ENCODE assay signal across 10 cellular contexts in the genomic region with DNA sequence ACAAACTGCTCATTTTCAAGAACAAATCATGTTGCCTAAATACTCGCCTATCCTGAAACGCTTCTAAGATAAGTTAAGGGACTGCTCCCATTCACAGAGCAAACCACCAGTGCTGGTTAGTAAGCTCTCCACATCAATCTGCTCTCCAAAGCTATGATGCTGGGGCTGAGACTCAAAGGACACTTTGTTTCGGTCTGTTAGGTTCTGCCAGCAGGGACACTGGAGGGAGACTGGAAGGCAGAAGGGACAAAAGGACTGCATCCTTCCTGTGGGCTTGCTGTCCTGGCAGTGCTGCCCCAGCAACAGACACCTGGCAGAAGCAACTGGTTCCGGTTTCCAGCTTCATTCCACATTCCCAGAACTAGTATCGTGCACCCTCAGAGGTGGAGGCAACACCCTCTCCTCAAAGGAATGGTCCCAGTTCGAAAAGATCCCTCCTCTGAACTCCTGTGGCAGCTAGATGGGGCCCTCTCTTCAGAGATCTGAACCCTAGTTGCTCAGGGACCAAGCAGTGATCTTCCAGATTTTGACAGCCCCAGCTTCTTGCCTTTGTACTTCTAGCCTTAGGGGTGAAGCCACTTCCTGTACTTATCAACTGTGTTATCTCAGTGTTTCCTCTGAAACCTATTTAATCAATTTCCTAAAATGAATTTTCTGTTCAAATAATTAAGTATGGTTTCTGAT.
DNase-seq lines count a peak whose midpoint lies in the region; ATAC-seq and TF ChIP-seq lines count a peak whose summit lies in the region.
"Had no signal": no experiment of that assay in that cellular context is flagged by ENCODE, and none has a peak within 500 bp of the region (broad histone marks: within the 10 kb centered on the region; RNA-seq: fewer than 3 reads in every experiment).

No MANE protein-coding gene starts in this region.

- no peaks in the 10 kb centered on the region for H3K27me3 Mint-ChIP-seq in activated naive CD8-positive, alpha-beta T cell treated with anti-CD3 and anti-CD28 coated beads, Interleukin-2, amount 10 ng/mL, durations not matched to agents 7 days and 5 days

- WGBS in mesenchymal stem cell: 95% methylated on average over 6 of the region's 6 CpGs

- H4K20me1 ChIP-seq in BLaER1 (peaks cover 40% of the 10 kb centered on the region; the same call in 1 of the 2 replicates), Loucy (ENCODE audit: insufficient read depth, low read length, poor library complexity, severe bottlenecking) (no peaks in the 10 kb centered on the region)

- POLR2A ChIA-PET in activated naive CD8-positive, alpha-beta T cell treated with anti-CD3 and anti-CD28 coated beads, Interleukin-2, amount 10 ng/mL, durations not matched to agents 7 days and 5 days (lab: Charles Lee): interaction anchor here (0.8 to 1.9 kb wide), 6 partner anchors 50 to 140 kb away, joined by 3 to 16 read pairs (median 6); no protein-coding TSS in a partner anchor

- peak overlapping the region; percentile 49 for H3K4me2 ChIP-seq in BLaER1
- H3K4me2 ChIP-seq in Loucy (ENCODE audit: low read depth, low read length, poor library complexity, severe bottlenecking): peak overlapping the region; percentile 5
- H3K4me2 ChIP-seq in mesenchymal stem cell (ENCODE audit: low read length, poor library complexity, severe bottlenecking): no peak overlapping the region

- no peak overlapping the region for H3K4ac ChIP-seq in mesenchymal stem cell (ENCODE audit: low read depth in 1 of 2, low read length in 2 of 2)

- peak overlapping the region; percentile 49 for H3K27ac Mint-ChIP-seq in activated naive CD8-positive, alpha-beta T cell treated with anti-CD3 and anti-CD28 coated beads, Interleukin-2, amount 10 ng/mL, durations not matched to agents 7 days and 5 days

- no peak overlapping the region for H2BK15ac ChIP-seq in mesenchymal stem cell (ENCODE audit: low read depth, poor library complexity, severe bottlenecking)

- peak; percentile 49 for ATAC-seq in activated naive CD8-positive, alpha-beta T cell treated with anti-CD3 and anti-CD28 coated beads, Interleukin-2, amount 10 ng/mL, durations not matched to agents 7 days and 5 days (ENCODE audit: low read depth)
- no peak for ATAC-seq in HG03135 (IDR thresholded peaks at IDR 0.05; ENCODE audit: unreplicated experiment)

- no peak overlapping the region for H3K23ac ChIP-seq in mesenchymal stem cell (ENCODE audit: low read length in 2 of 2)

- peaks cover 42% of the 10 kb centered on the region for H3K4me1 ChIP-seq in BLaER1
- peaks cover 25% of the 10 kb centered on the region for H3K4me1 ChIP-seq in Loucy (ENCODE audit: insufficient read depth, low read length, poor library complexity, severe bottlenecking)
- H3K4me1 ChIP-seq in mesenchymal stem cell (ENCODE audit: control insufficient read depth, insufficient read depth, low read depth, low read length): no peaks in the 10 kb centered on the region

- DNase-seq in activated naive CD8-positive, alpha-beta T cell treated with anti-CD3 and anti-CD28 coated beads, Interleukin-2, amount 10 ng/mL, durations not matched to agents 7 days and 5 days: peak; percentile 42
- peak; percentile 53 for DNase-seq in inferior parietal cortex (ENCODE audit: extremely low spot score)
- DNase-seq in 8988T: no peak
- no peak for DNase-seq in mesenchymal stem cell
- DNase-seq in stimulated activated CD8-positive, alpha-beta memory T cell treated with anti-CD3 and anti-CD28 coated beads, Interleukin-4, amount 100 ng/mL, for 48 hours: no peak
- DNase-seq: NCI-H2171, SW 1271 had no signal

- no peak overlapping the region for H4K91ac ChIP-seq in mesenchymal stem cell (ENCODE audit: low read length)

- no peak overlapping the region for H2BK120ac ChIP-seq in mesenchymal stem cell (ENCODE audit: low read depth, low read length)

- H3K14ac ChIP-seq in mesenchymal stem cell (ENCODE audit: low read length in 2 of 2): no peak overlapping the region

- H2AK5ac ChIP-seq in mesenchymal stem cell (ENCODE audit: low read length, severe bottlenecking): no peak overlapping the region

- H3K79me2 ChIP-seq in Loucy (ENCODE audit: insufficient read depth, low read length): no peaks in the 10 kb centered on the region

- peaks cover 29% of the 10 kb centered on the region for H3K36me3 Mint-ChIP-seq in activated naive CD8-positive, alpha-beta T cell treated with anti-CD3 and anti-CD28 coated beads, Interleukin-2, amount 10 ng/mL, durations not matched to agents 7 days and 5 days

- H3K4me3 ChIP-seq in BLaER1: no peak overlapping the region
- no peak overlapping the region for H3K4me3 ChIP-seq in Loucy (ENCODE audit: low read length, poor library complexity, severe bottlenecking)
- H3K4me3 ChIP-seq in mesenchymal stem cell (ENCODE audit: insufficient read depth in 1 of 2, low read depth in 1 of 2, low read length in 2 of 2): no peak overlapping the region

- H3K9ac ChIP-seq in BLaER1 (0 out of 2 replicates have a peak overlapping the region, but pooled peaks have one; percentile 32), Loucy (ENCODE audit: low read depth, low read length, poor library complexity, severe bottlenecking) (no peak overlapping the region), mesenchymal stem cell (ENCODE audit: low read length) (no peak overlapping the region)

- peak; percentile 42 for TF ChIP-seq CTCF in Loucy (conservative IDR thresholded peaks at IDR 0.05; ENCODE audit: low read length)

- peaks cover 31% of the 10 kb centered on the region for H3K79me1 ChIP-seq in mesenchymal stem cell (replicated peaks; ENCODE audit: low read length, poor library complexity, severe bottlenecking)

- peak overlapping the region; percentile 28; the same call in 1 of the 2 replicates for H3K27ac ChIP-seq in BLaER1
- H3K27ac ChIP-seq in mesenchymal stem cell (ENCODE audit: low read length, poor library complexity, severe bottlenecking): no peak overlapping the region

- no peaks in the 10 kb centered on the region for H3F3A ChIP-seq in Loucy (ENCODE audit: low read depth)

- H3K4me3 Mint-ChIP-seq in activated naive CD8-positive, alpha-beta T cell treated with anti-CD3 and anti-CD28 coated beads, Interleukin-2, amount 10 ng/mL, durations not matched to agents 7 days and 5 days: peak overlapping the region; percentile 58

- peak overlapping the region in 1 of 2 experiments; percentile 19 for H2BK12ac ChIP-seq in mesenchymal stem cell (ENCODE audit: low read length in 2 of 2)

- H3K4me1 Mint-ChIP-seq in activated naive CD8-positive, alpha-beta T cell treated with anti-CD3 and anti-CD28 coated beads, Interleukin-2, amount 10 ng/mL, durations not matched to agents 7 days and 5 days: peaks cover 47% of the 10 kb centered on the region

- H2AFZ ChIP-seq in Loucy (ENCODE audit: low read length) (no peak overlapping the region), mesenchymal stem cell (ENCODE audit: low read depth, low read length) (no peak overlapping the region)

- H4K8ac ChIP-seq in mesenchymal stem cell (ENCODE audit: low read length): no peak overlapping the region

- H3K18ac ChIP-seq in mesenchymal stem cell (ENCODE audit: low read depth in 1 of 2, low read length in 2 of 2): no peak overlapping the region

- no peak overlapping the region for H2BK5ac ChIP-seq in mesenchymal stem cell (ENCODE audit: low read depth, low read length, poor library complexity, severe bottlenecking)

- peaks cover 71% of the 10 kb centered on the region for H3K36me3 ChIP-seq in BLaER1
- H3K36me3 ChIP-seq in Loucy (ENCODE audit: insufficient read depth, low read length): peaks cover 54% of the 10 kb centered on the region
- H3K36me3 ChIP-seq in mesenchymal stem cell (ENCODE audit: control insufficient read depth in 1 of 2, insufficient read depth in 2 of 2, low read depth in 1 of 2, low read length in 2 of 2): peaks cover 34 to 82% of the 10 kb centered on the region in 2 experiments

- H3K9me2 ChIP-seq in Loucy (replicated peaks; ENCODE audit: low read depth, low read length): no peaks in the 10 kb centered on the region

- H3K9me3 Mint-ChIP-seq in activated naive CD8-positive, alpha-beta T cell treated with anti-CD3 and anti-CD28 coated beads, Interleukin-2, amount 10 ng/mL, durations not matched to agents 7 days and 5 days: no peaks in the 10 kb centered on the region

- no peaks in the 10 kb centered on the region for H3K27me3 ChIP-seq in BLaER1
- H3K27me3 ChIP-seq in Loucy (ENCODE audit: insufficient read depth, low read length, poor library complexity, severe bottlenecking): no peaks in the 10 kb centered on the region
- no peaks in the 10 kb centered on the region for H3K27me3 ChIP-seq in mesenchymal stem cell (ENCODE audit: control insufficient read depth in 1 of 2, insufficient read depth in 1 of 2, low read length in 2 of 2)

- H3K9me3 ChIP-seq in BLaER1 (no peaks in the 10 kb centered on the region), Loucy (ENCODE audit: insufficient read depth, low read depth, low read length) (no peaks in the 10 kb centered on the region), mesenchymal stem cell (ENCODE audit: control insufficient read depth, low read length) (no peaks in the 10 kb centered on the region)

Comparison
In these comparisons a context has a peak if more than half of its experiments do, and no peak if none do; other contexts are left out.
1. DNase-seq: peak in activated naive CD8-positive, alpha-beta T cell treated with anti-CD3 and anti-CD28 coated beads, Interleukin-2, amount 10 ng/mL, durations not matched to agents 7 days and 5 days (single experiment) and inferior parietal cortex (single experiment); none in 8988T (single experiment), mesenchymal stem cell (single experiment) and stimulated activated CD8-positive, alpha-beta memory T cell treated with anti-CD3 and anti-CD28 coated beads, Interleukin-4, amount 100 ng/mL, for 48 hours (single experiment).